In genomic region chr2:105099153-105099552, GRCh38 we compare ENCODE assay signal across 22 cellular contexts.
"Had no signal": no experiment of that assay in that cellular context is flagged by ENCODE, and none has a peak within 500 bp of the region (broad histone marks: within the 10 kb centered on the region; RNA-seq: fewer than 3 reads in every experiment).

No MANE protein-coding gene starts in this region.

- H3K4me3 ChIP-seq: PC-9, Peyer's patch, SJCRH30, SK-N-MC had no signal

- H3K4me1 ChIP-seq: Peyer's patch had no signal

- H3K9me3 ChIP-seq: Peyer's patch, SJCRH30 had no signal

- DNase-seq: Kasumi-1, KBM-7, MM.1S, NCI-H1105, NCI-H1417, NCI-H1436 treated with DMSO at 0.1 percent for 48 hours, NCI-H1694, NCI-H187 treated with DMSO at 0.1 percent for 48 hours, NCI-H2029 treated with DMSO at 0.1 percent for 48 hours, NCI-H2227 treated with DMSO at 0.1 percent for 48 hours, NCI-H524, NCI-H69, NCI-H774, OCI-M1, PC-9, Peyer's patch, SHP77 treated with DMSO at 0.1 percent for 48 hours, SJCRH30 had no signal

- H3K27me3 ChIP-seq: Peyer's patch, SJCRH30 had no signal

- H3K27ac ChIP-seq: HL-60, PC-9, Peyer's patch, SJCRH30, SK-N-MC had no signal

- H3K4me3 Mint-ChIP-seq: IgD-negative memory B cell had no signal

- H3K27ac Mint-ChIP-seq: IgD-negative memory B cell had no signal

- H2AFZ ChIP-seq: PC-9 had no signal

- H3K9me3 Mint-ChIP-seq: IgD-negative memory B cell had no signal

- H3K27me3 Mint-ChIP-seq: IgD-negative memory B cell had no signal

- ATAC-seq: Right ventricle myocardium inferior had no signal

- H3K4me2 ChIP-seq: PC-9 had no signal
